ENCODE assay signal across 24 cellular contexts in the genomic region with DNA sequence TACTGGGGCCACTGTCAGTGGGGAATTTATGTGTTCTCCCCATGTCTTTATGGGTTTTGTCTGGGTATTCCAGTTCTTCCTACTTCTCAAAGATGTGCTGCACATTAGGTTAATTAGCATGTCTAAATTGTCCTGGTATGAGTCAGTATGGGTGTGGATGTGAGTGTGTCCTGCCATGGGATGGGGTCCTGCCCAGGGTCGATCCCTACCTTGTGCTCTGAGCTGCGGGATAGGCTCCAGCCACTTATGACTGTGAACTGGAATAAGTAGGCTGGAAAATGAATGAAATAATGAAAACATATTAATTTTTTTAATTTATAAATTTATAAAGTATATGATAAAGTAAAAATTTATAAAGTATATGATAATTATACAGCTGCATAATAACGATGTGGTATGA.
"Had no signal": no experiment of that assay in that cellular context is flagged by ENCODE, and none has a peak within 500 bp of the region (broad histone marks: within the 10 kb centered on the region; RNA-seq: fewer than 3 reads in every experiment).

No MANE protein-coding gene starts in this region.

- DNase-seq: colonic mucosa; cortex of kidney; effector CD8-positive, alpha-beta T cell; effector memory CD8-positive, alpha-beta T cell; endodermal cell; erythroblast; esophagus squamous epithelium; foreskin keratinocyte; heart left ventricle; hypothalamus; immature natural killer cell; left cardiac atrium; left lung; left ventricle myocardium superior; lower lobe of right lung; mesenchymal stem cell; mucosa of descending colon; naive B cell; naive thymus-derived CD8-positive, alpha-beta T cell had no signal

- H3K4me1 ChIP-seq: colonic mucosa, esophagus squamous epithelium, foreskin keratinocyte, heart left ventricle, left lung, lower lobe of right lung had no signal

- H3K4me1 Mint-ChIP-seq: endodermal cell; mesothelial cell of epicardium; naive B cell; naive thymus-derived CD8-positive, alpha-beta T cell had no signal

- H3K27ac ChIP-seq: colonic mucosa, epithelial cell of prostate, esophagus squamous epithelium, foreskin keratinocyte, gastroesophageal sphincter, heart left ventricle, hepatocyte, left lung, lower lobe of right lung had no signal

- H3K79me2 ChIP-seq: hepatocyte had no signal

- H3K4me3 Mint-ChIP-seq: dendritic cell treated with granulocyte-macrophage colony-stimulating factor and Interleukin-4, amounts not matched to agents 40 ng/mL and 50 ng/mL, for 4 days; effector memory CD8-positive, alpha-beta T cell; endodermal cell; immature natural killer cell; mesothelial cell of epicardium; naive B cell; naive thymus-derived CD8-positive, alpha-beta T cell had no signal

- H3K9me3 Mint-ChIP-seq: effector memory CD8-positive, alpha-beta T cell; immature natural killer cell had no signal

- H3K4me3 ChIP-seq: colonic mucosa, esophagus squamous epithelium, gastroesophageal sphincter, heart left ventricle, hepatocyte, left lung, lower lobe of right lung, mucosa of descending colon had no signal

- H3K27ac Mint-ChIP-seq: dendritic cell treated with granulocyte-macrophage colony-stimulating factor and Interleukin-4, amounts not matched to agents 40 ng/mL and 50 ng/mL, for 4 days; effector memory CD8-positive, alpha-beta T cell; endodermal cell; immature natural killer cell; mesothelial cell of epicardium; naive thymus-derived CD8-positive, alpha-beta T cell had no signal

- H3K27me3 Mint-ChIP-seq: dendritic cell treated with granulocyte-macrophage colony-stimulating factor and Interleukin-4, amounts not matched to agents 40 ng/mL and 50 ng/mL, for 4 days; effector memory CD8-positive, alpha-beta T cell; naive B cell; naive thymus-derived CD8-positive, alpha-beta T cell had no signal

- H3K27me3 ChIP-seq: colonic mucosa, esophagus squamous epithelium, foreskin keratinocyte, gastroesophageal sphincter, heart left ventricle, hepatocyte, left lung had no signal

- H2AFZ ChIP-seq: hepatocyte had no signal

- H3K9me3 ChIP-seq: colonic mucosa, lower lobe of right lung, mucosa of descending colon had no signal

- H3K4me2 ChIP-seq: hepatocyte had no signal

- H3K36me3 ChIP-seq: colonic mucosa had no signal
